Comparison of ENCODE assay signal across 1 cellular context in genomic region chr4:146054676-146055075, GRCh38.
TF ChIP-seq lines count a peak whose summit lies in the region.

No MANE protein-coding gene starts in this region.

TF ChIP-seq in GM12878, 131 proteins besides CTCF, POLR2A, EP300 and RAD21 (continued from another document):
- TF ChIP-seq PAX8 (IDR thresholded peaks at IDR 0.05) (no peak), ZNF687 (IDR thresholded peaks at IDR 0.05) (no peak), ATF3 (IDR thresholded peaks at IDR 0.05; ENCODE audit: borderline replicate concordance, extremely low read depth, low read depth, low read length) (no peak), ZZZ3 (IDR thresholded peaks at IDR 0.05; ENCODE audit: control insufficient read depth, insufficient read length, low read depth) (no peak), JUND (IDR thresholded peaks at IDR 0.05; ENCODE audit: low read depth, low read length) (no peak), RELB (IDR thresholded peaks at IDR 0.05; ENCODE audit: low read depth) (no peak), GATAD2B (conservative IDR thresholded peaks at IDR 0.05; ENCODE audit: low read depth) (no peak)
